ENCODE assay signal across 17 cellular contexts in the genomic region with DNA sequence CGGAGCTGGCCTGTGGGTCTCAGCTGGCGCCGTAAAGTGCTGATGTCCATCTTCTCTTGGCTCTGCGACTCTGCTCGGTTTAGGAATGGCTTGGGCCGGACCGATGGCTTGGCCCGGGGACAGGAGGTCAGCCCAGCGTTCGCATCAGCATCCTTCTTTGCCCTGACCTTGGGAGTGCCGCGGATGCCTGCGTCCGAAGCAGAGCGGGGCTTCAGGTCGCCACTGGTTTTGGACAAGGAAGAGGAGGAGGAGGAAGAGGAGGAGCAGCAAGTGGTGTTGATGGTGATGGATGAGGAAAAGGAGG.
DNase-seq lines count a peak whose midpoint lies in the region; ATAC-seq and TF ChIP-seq lines count a peak whose summit lies in the region.
"Had no signal": no experiment of that assay in that cellular context is flagged by ENCODE, and none has a peak within 500 bp of the region (broad histone marks: within the 10 kb centered on the region; RNA-seq: fewer than 3 reads in every experiment).

No MANE protein-coding gene starts in this region.

- no peak overlapping the region for H3K4ac ChIP-seq in IMR-90 (ENCODE audit: low read depth, low read length)

- intact Hi-C loops in IMR-90 (cut with micrococcal nuclease) (no loop called here), sciatic nerve (cut with DNase I) (loop anchor here (5.0 kb wide), 1 partner anchor 84 kb away; no protein-coding TSS in a partner anchor)

- H3K9me3 ChIP-seq in IMR-90 (ENCODE audit: control insufficient read depth, insufficient read depth, low read length) = no peaks in the 10 kb centered on the region
- H3K9me3 ChIP-seq: A549, Caco-2 had no signal

- no peak overlapping the region for H2AK9ac ChIP-seq in IMR-90 (replicated peaks; ENCODE audit: low read depth, low read length, poor library complexity)

- no peak overlapping the region for H3K4me3 ChIP-seq in IMR-90 (ENCODE audit: insufficient read depth, low read depth, low read length)
- H3K4me3 ChIP-seq: A549; BLaER1 treated with 17β-estradiol and CSF1 and Interleukin-3, amounts not matched to agents 10 nM and 100 nM had no signal

- H3K4me2 ChIP-seq in IMR-90 (ENCODE audit: low read depth, low read length) = no peak overlapping the region
- H3K4me2 ChIP-seq: A549; BLaER1 treated with 17β-estradiol and CSF1 and Interleukin-3, amounts not matched to agents 10 nM and 100 nM had no signal

- no peak overlapping the region for H2AK5ac ChIP-seq in IMR-90 (ENCODE audit: low read depth, low read length)

- BruUV-seq in IMR-90 (replicated peaks; lab: Mats Ljungman, UMichigan) = no TSS peak

- no peaks in the 10 kb centered on the region for H3K27me3 Mint-ChIP-seq in activated naive CD8-positive, alpha-beta T cell treated with anti-CD3 and anti-CD28 coated beads for 36 hours
- H3K27me3 Mint-ChIP-seq in activated naive CD8-positive, alpha-beta T cell treated with anti-CD3 and anti-CD28 coated beads, Interleukin-2, amount 50 U/mL, for 24 hours = no peaks in the 10 kb centered on the region
- H3K27me3 Mint-ChIP-seq: B cell; CD4-positive, alpha-beta T cell had no signal

- ATAC-seq in activated naive CD8-positive, alpha-beta T cell treated with anti-CD3 and anti-CD28 coated beads, Interleukin-2, amount 50 U/mL, for 24 hours = no peak
- ATAC-seq in IMR-90 (ENCODE audit: low read depth) = no peak
- peak; percentile 12 for ATAC-seq in sciatic nerve
- ATAC-seq in GM18867 (IDR thresholded peaks at IDR 0.05; ENCODE audit: unreplicated experiment) = no peak
- ATAC-seq: A549; CD8-positive, alpha-beta T cell had no signal

- no peak overlapping the region for H2BK120ac ChIP-seq in IMR-90 (ENCODE audit: low read depth, low read length)

- H3K4me3 Mint-ChIP-seq in activated naive CD8-positive, alpha-beta T cell treated with anti-CD3 and anti-CD28 coated beads for 36 hours = no peak overlapping the region
- no peak overlapping the region for H3K4me3 Mint-ChIP-seq in activated naive CD8-positive, alpha-beta T cell treated with anti-CD3 and anti-CD28 coated beads, Interleukin-2, amount 50 U/mL, for 24 hours
- H3K4me3 Mint-ChIP-seq: B cell; CD4-positive, alpha-beta T cell; CD8-positive, alpha-beta T cell had no signal

- 94% methylated on average over 8 of the region's 16 CpGs; no CpG with 5 or more reads in 1 of the 2 experiments for WGBS in IMR-90 (ENCODE audit: extremely low coverage in 2 of 2, insufficient read length in 1 of 2), 2 experiments

- no peaks in the 10 kb centered on the region for H3K9me3 Mint-ChIP-seq in activated naive CD8-positive, alpha-beta T cell treated with anti-CD3 and anti-CD28 coated beads for 36 hours
- H3K9me3 Mint-ChIP-seq in activated naive CD8-positive, alpha-beta T cell treated with anti-CD3 and anti-CD28 coated beads, Interleukin-2, amount 50 U/mL, for 24 hours = no peaks in the 10 kb centered on the region
- H3K9me3 Mint-ChIP-seq: CD4-positive, alpha-beta T cell; CD8-positive, alpha-beta T cell had no signal

- no peak overlapping the region for H4K8ac ChIP-seq in IMR-90 (ENCODE audit: low read depth in 2 of 2, low read length in 2 of 2)

- no peak overlapping the region for H2BK5ac ChIP-seq in IMR-90 (ENCODE audit: low read depth, low read length, poor library complexity, severe bottlenecking)

- TF ChIP-seq RAD21 in IMR-90 (IDR thresholded peaks at IDR 0.05; ENCODE audit: low read length) = no peak

- H3K27ac Mint-ChIP-seq in activated naive CD8-positive, alpha-beta T cell treated with anti-CD3 and anti-CD28 coated beads for 36 hours = peak overlapping the region; percentile 21
- no peak overlapping the region for H3K27ac Mint-ChIP-seq in activated naive CD8-positive, alpha-beta T cell treated with anti-CD3 and anti-CD28 coated beads, Interleukin-2, amount 50 U/mL, for 24 hours
- H3K27ac Mint-ChIP-seq: B cell; CD4-positive, alpha-beta T cell; CD8-positive, alpha-beta T cell had no signal

- TF ChIP-seq CTCF in IMR-90 (conservative IDR thresholded peaks at IDR 0.05; ENCODE audit: low read depth, low read length) = no peak

- H3K23ac ChIP-seq in IMR-90 (ENCODE audit: low read depth, low read length) = no peak overlapping the region

- H3K36me3 ChIP-seq in IMR-90 (ENCODE audit: control insufficient read depth, insufficient read depth, low read length) = peaks cover 44% of the 10 kb centered on the region

- H3K36me3 Mint-ChIP-seq in activated naive CD8-positive, alpha-beta T cell treated with anti-CD3 and anti-CD28 coated beads for 36 hours = peaks cover 17% of the 10 kb centered on the region
- no peaks in the 10 kb centered on the region for H3K36me3 Mint-ChIP-seq in activated naive CD8-positive, alpha-beta T cell treated with anti-CD3 and anti-CD28 coated beads, Interleukin-2, amount 50 U/mL, for 24 hours (ENCODE audit: low read depth)

- in situ Hi-C loops in IMR-90 (cut with MboI; ENCODE audit: low sequenced_read_pairs) = no loop called here

- CTCF ChIA-PET in IMR-90 (lab: Yijun Ruan, JAX) = interaction anchor here (1.3 kb wide), 1 partner anchor 83 kb away, joined by 3 read pairs; no protein-coding TSS in a partner anchor

- H2BK15ac ChIP-seq in IMR-90 (ENCODE audit: low read depth, low read length) = no peak overlapping the region

- no peaks in the 10 kb centered on the region for H3K27me3 ChIP-seq in IMR-90 (ENCODE audit: control insufficient read depth, insufficient read depth, low read length)
- H3K27me3 ChIP-seq: BLaER1 treated with 17β-estradiol and CSF1 and Interleukin-3, amounts not matched to agents 10 nM and 100 nM had no signal

- no peak overlapping the region for H2BK20ac ChIP-seq in IMR-90 (ENCODE audit: low read depth, low read length)

- no peak overlapping the region for H3K56ac ChIP-seq in IMR-90 (ENCODE audit: extremely low read depth, insufficient read depth, low read length)

- H4K5ac ChIP-seq in IMR-90 (ENCODE audit: low read depth, low read length) = no peak overlapping the region

- peaks cover 0 to 28% of the 10 kb centered on the region in 2 experiments; a peak in 2 of 4 replicates for H3K79me1 ChIP-seq in IMR-90 (ENCODE audit: low read depth in 1 of 2, low read length in 2 of 2)

- dilution Hi-C loops in IMR-90 (cut with HindIII; ENCODE audit: low sequenced_read_pairs, unreplicated experiment) = no loop called here

- no peaks in the 10 kb centered on the region for H3K9me1 ChIP-seq in IMR-90 (ENCODE audit: insufficient read depth, low read length)

- peaks cover 2% of the 10 kb centered on the region for H3K4me1 Mint-ChIP-seq in activated naive CD8-positive, alpha-beta T cell treated with anti-CD3 and anti-CD28 coated beads for 36 hours
- no peaks in the 10 kb centered on the region for H3K4me1 Mint-ChIP-seq in activated naive CD8-positive, alpha-beta T cell treated with anti-CD3 and anti-CD28 coated beads, Interleukin-2, amount 50 U/mL, for 24 hours
- H3K4me1 Mint-ChIP-seq: B cell had no signal

- TF ChIP-seq POLR2A in IMR-90 (IDR thresholded peaks at IDR 0.05; ENCODE audit: low read depth, low read length) = no peak

- H3K18ac ChIP-seq in IMR-90 (ENCODE audit: low read depth, low read length) = no peak overlapping the region

- no peak for DNase-seq in activated naive CD8-positive, alpha-beta T cell treated with anti-CD3 and anti-CD28 coated beads for 36 hours
- DNase-seq in activated naive CD8-positive, alpha-beta T cell treated with anti-CD3 and anti-CD28 coated beads, Interleukin-2, amount 50 U/mL, for 24 hours = no peak
- DNase-seq in IMR-90 = no peak
- no peak for DNase-seq in sciatic nerve (ENCODE audit: low spot score)
- DNase-seq: AML-193; Caco-2; Calu3; CD4-positive, alpha-beta T cell; CD8-positive, alpha-beta T cell; DMS79 treated with DMSO at 0.1 percent for 48 hours; GF-D8 had no signal

- H2AFZ ChIP-seq in IMR-90 (replicated peaks; ENCODE audit: low read length, poor library complexity) = peak overlapping the region; percentile 27

- no peak overlapping the region for H3K9ac ChIP-seq in IMR-90 (ENCODE audit: low read depth, low read length)
- H3K9ac ChIP-seq: BLaER1 treated with 17β-estradiol and CSF1 and Interleukin-3, amounts not matched to agents 10 nM and 100 nM had no signal

- H4K20me1 ChIP-seq in IMR-90 (ENCODE audit: insufficient read depth, low read length) = peaks cover 3% of the 10 kb centered on the region; the same call in 1 of the 2 replicates

- no peaks in the 10 kb centered on the region for H3K4me1 ChIP-seq in IMR-90 (ENCODE audit: control insufficient read depth, insufficient read depth, low read length)
- H3K4me1 ChIP-seq: Caco-2 had no signal

- POLR2A ChIA-PET in IMR-90 (lab: Charles Lee; ENCODE audit: unreplicated experiment) = no interaction called here

- H4K91ac ChIP-seq in IMR-90 (ENCODE audit: insufficient read depth, low read depth, low read length) = no peak overlapping the region

- H3K27ac ChIP-seq in IMR-90 (ENCODE audit: insufficient read depth, low read length) = no peak overlapping the region
- H3K27ac ChIP-seq: 22Rv1; A549; BLaER1 treated with 17β-estradiol and CSF1 and Interleukin-3, amounts not matched to agents 10 nM and 100 nM; C4-2B had no signal

- no peak overlapping the region for H3K14ac ChIP-seq in IMR-90 (replicated peaks; ENCODE audit: low read depth, low read length)

TF ChIP-seq in IMR-90, 13 proteins besides CTCF, POLR2A, EP300 and RAD21 (continues in another document):
- TF ChIP-seq MAZ (IDR thresholded peaks at IDR 0.05; ENCODE audit: borderline replicate concordance, low read depth, low read length) = no peak
- TF ChIP-seq NFE2L2 (IDR thresholded peaks at IDR 0.05; ENCODE audit: low read depth, low read length) = no peak
- TF ChIP-seq RFX5 (IDR thresholded peaks at IDR 0.05; ENCODE audit: low read depth, low read length) = no peak
- no peak for TF ChIP-seq MAFK (IDR thresholded peaks at IDR 0.05; ENCODE audit: low read depth, low read length)
- TF ChIP-seq, protein P1, sequence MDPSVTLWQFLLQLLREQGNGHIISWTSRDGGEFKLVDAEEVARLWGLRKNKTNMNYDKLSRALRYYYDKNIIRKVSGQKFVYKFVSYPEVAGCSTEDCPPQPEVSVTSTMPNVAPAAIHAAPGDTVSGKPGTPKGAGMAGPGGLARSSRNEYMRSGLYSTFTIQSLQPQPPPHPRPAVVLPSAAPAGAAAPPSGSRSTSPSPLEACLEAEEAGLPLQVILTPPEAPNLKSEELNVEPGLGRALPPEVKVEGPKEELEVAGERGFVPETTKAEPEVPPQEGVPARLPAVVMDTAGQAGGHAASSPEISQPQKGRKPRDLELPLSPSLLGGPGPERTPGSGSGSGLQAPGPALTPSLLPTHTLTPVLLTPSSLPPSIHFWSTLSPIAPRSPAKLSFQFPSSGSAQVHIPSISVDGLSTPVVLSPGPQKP (IDR thresholded peaks at IDR 0.05; ENCODE audit: borderline replicate concordance, low read depth, low read length) = no peak
- no peak for TF ChIP-seq SMC3 (IDR thresholded peaks at IDR 0.05; ENCODE audit: low read depth, low read length)
- TF ChIP-seq MXI1 (IDR thresholded peaks at IDR 0.05; ENCODE audit: borderline replicate concordance, low read depth, low read length) = no peak
- TF ChIP-seq BHLHE40 (IDR thresholded peaks at IDR 0.05; ENCODE audit: low read depth, low read length) = no peak
- no peak for TF ChIP-seq RCOR1 (IDR thresholded peaks at IDR 0.05; ENCODE audit: insufficient replicate concordance, low read length)
- TF ChIP-seq CHD1 (IDR thresholded peaks at IDR 0.05; ENCODE audit: low read depth, low read length) = no peak
- TF ChIP-seq CEBPB (IDR thresholded peaks at IDR 0.05; ENCODE audit: low read depth, low read length) = no peak
- TF ChIP-seq FOS (IDR thresholded peaks at IDR 0.05; ENCODE audit: low read depth, low read length) = no peak
